Comparison of ENCODE assay signal across 8 cellular contexts in the genomic region with DNA sequence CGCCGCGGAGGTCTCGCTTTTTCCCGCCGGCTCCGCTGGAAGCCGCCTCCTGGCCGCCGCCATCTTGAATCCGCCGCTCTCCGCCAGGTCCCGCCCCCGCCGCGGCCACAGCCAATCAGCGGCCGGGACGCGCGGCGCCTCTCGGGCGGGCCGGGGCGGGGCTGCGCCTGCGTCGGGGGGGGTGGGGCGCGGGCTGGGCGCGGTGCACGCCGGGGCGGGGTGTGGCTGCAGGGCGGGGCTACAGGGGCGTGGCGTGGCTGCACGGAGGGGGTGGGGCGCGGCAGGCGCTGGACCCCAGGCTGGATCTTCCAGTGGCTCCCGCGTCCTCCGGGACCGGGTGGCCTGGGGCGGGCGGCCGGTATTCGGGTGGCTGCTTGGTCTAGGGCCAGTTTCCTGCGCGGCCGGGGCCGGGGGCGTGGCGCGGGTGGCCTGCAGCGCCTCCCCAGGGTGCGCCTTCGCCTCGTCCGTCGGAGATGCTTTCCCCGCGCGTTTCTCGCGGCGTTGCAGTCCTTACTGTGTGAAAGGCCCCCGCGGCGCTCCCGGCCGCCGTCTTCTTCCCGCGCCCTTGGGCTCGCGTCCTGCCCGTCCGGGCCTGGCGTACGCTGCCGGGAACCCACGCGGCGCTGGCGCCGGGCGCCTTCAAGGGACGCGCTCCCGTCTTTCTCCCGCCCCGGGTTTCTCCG. TPM values are rescaled to one million over a fixed set of nuclear protein-coding genes. Genes with fewer than 3 reads are reported as not detected.
A peak's percentile ranks its signal among the peaks of the same experiment; 100 is the strongest.
DNase-seq lines count a peak whose midpoint lies in the region; ATAC-seq and TF ChIP-seq lines count a peak whose summit lies in the region.

No MANE protein-coding gene starts in this region.

- H3K27me3 Mint-ChIP-seq in T-cell, result no peaks in the 10 kb centered on the region

- H3K4me3 ChIP-seq in GM12875 (ENCODE audit: low read depth, low read length) (peak overlapping the region; percentile 100), psoas muscle (peak overlapping the region; percentile 77)

- H3K4me3 Mint-ChIP-seq in T-cell, result peak overlapping the region; percentile 92 to 95 (median 93)

- peak overlapping the region in 1 of 2 donors; percentile 98 for H3K27ac Mint-ChIP-seq in T-cell

- ATAC-seq in HG02642 (IDR thresholded peaks at IDR 0.05; ENCODE audit: poor library complexity, unreplicated experiment) (peak; percentile 70), T-cell (replicated peaks in 1 of 4) (peak; percentile 81 to 84 (median 82)), left ventricle myocardium superior (peak; percentile 90), psoas muscle (peak; percentile 86 to 92 (median 88))

- peak; percentile 81 for DNase-seq in NCI-H1105 (lab: John Stamatoyannopoulos, UW)
- peak; percentile 68 to 89 (median 81) for DNase-seq in T-cell
- DNase-seq in amniotic epithelial cell (ENCODE audit: low read depth), result peak; percentile 58
- peak; percentile 93 for DNase-seq in left ventricle myocardium superior
- DNase-seq in psoas muscle, result peak; percentile 86 to 94
- peak; percentile 90 for DNase-seq in ureter (ENCODE audit: low spot score)

- peaks cover 0 to 30% of the 10 kb centered on the region in 2 donors for H3K36me3 ChIP-seq in psoas muscle (ENCODE audit: insufficient read depth in 1 of 2, low read depth in 1 of 2)

- 0 to 1% (median 0%) methylated on average over 36 to 97 of the region's 98 CpGs for WGBS in psoas muscle, 3 donors

- peaks cover 24% of the 10 kb centered on the region for H3K4me1 ChIP-seq in psoas muscle

- POLR2A ChIA-PET in T-cell (lab: Charles Lee), result no interaction called here

- H3K9me3 Mint-ChIP-seq in T-cell, result no peaks in the 10 kb centered on the region

- peaks cover 28 to 38% (median 38%) of the 10 kb centered on the region in 3 donors for H3K4me1 Mint-ChIP-seq in T-cell

- CTCF ChIA-PET in T-cell (lab: Charles Lee), result interaction anchor here in 1 of 2 donors (0.6 kb wide), 1 partner anchor 147 kb away, joined by 4 read pairs; no protein-coding TSS in a partner anchor

- H3K27ac ChIP-seq in psoas muscle, result peak overlapping the region; percentile 94

- H3K9me3 ChIP-seq in psoas muscle, result no peaks in the 10 kb centered on the region

- TF ChIP-seq CTCF in GM12875 (IDR thresholded peaks at IDR 0.05; ENCODE audit: borderline replicate concordance, insufficient read depth, low read depth, low read length), result 0 out of 2 replicates have a peak, but pooled peaks have one; percentile 11
- peak; percentile 11 for TF ChIP-seq CTCF in psoas muscle (IDR thresholded peaks at IDR 0.05)

- H3K36me3 Mint-ChIP-seq in T-cell, result peaks cover 6% of the 10 kb centered on the region

- intact Hi-C loops in left ventricle myocardium superior (cut with micrococcal nuclease) (no loop called here), psoas muscle (cut with DNase I) (loop anchor here in 1 of 2 donors (1.0 to 10.0 kb wide), 2 partner anchors 37 to 140 kb away; a partner anchor contains a TSS)

- H3K27me3 ChIP-seq in psoas muscle (ENCODE audit: insufficient read depth in 3 of 3, low read length in 2 of 3), result no peaks in the 10 kb centered on the region

RNA-seq across cellular contexts. Expression of a gene that starts 0.6 kb away (rescaled TPM):
- 10 to 100 TPM; 52.8 to 65.0 (median 58.6) TPM for total RNA-seq in T-cell
- 36.4 TPM for total RNA-seq in left ventricle myocardium superior
- total RNA-seq in psoas muscle, result 100 to 1,000 TPM in 3 of 4 donors, 10 to 100 TPM in 1; 99.4 to 642 (median 295) TPM
- 100 to 1,000 TPM; 118 to 294 (median 248) TPM for polyA plus RNA-seq in psoas muscle
- total RNA-seq in ureter, result 28.5 TPM

RNA-seq across cellular contexts. Expression of a gene that starts 0.9 kb away (rescaled TPM):
- total RNA-seq in T-cell (1 to 10 TPM; 3.9 to 9.2 (median 8.3) TPM), left ventricle myocardium superior (1.2 TPM), psoas muscle (1 to 10 TPM in 3 of 4 donors, under 1 TPM in 1; 0.49 to 3.0 (median 1.1) TPM), ureter (2.2 TPM)
- 1 to 10 TPM in 1 of 3 donors, under 1 TPM in 2; 0.38 to 2.3 (median 0.47) TPM for polyA plus RNA-seq in psoas muscle

RNA-seq across cellular contexts. Expression of a gene that starts 38.4 kb away (rescaled TPM):
- total RNA-seq in T-cell (10 to 100 TPM; 10.0 to 21.2 (median 19.3) TPM), left ventricle myocardium superior (18.3 TPM), psoas muscle (10 to 100 TPM in 1 of 4 donors, 1 to 10 TPM in 3; 4.7 to 11.0 (median 7.1) TPM), ureter (22.8 TPM)
- 10 to 100 TPM; 12.2 to 18.2 (median 14.8) TPM for polyA plus RNA-seq in psoas muscle

RNA-seq across cellular contexts. Expression of a gene that starts 39.1 kb away (rescaled TPM):
- total RNA-seq in T-cell, result 100 to 1,000 TPM; 126 to 180 (median 166) TPM
- 62.9 TPM for total RNA-seq in left ventricle myocardium superior
- 100 to 1,000 TPM in 1 of 4 donors, 10 to 100 TPM in 3; 70.4 to 102 (median 89.7) TPM for total RNA-seq in psoas muscle
- 100 to 1,000 TPM in 1 of 3 donors, 10 to 100 TPM in 2; 44.0 to 104 (median 49.6) TPM for polyA plus RNA-seq in psoas muscle
- total RNA-seq in ureter, result 97.6 TPM

Comparison
In these comparisons a context has a peak if more than half of its experiments do, and no peak if none do; other contexts are left out.
1. Peak in every context shown above with its lines: DNase-seq, ATAC-seq, H3K4me3 ChIP-seq and H3K27ac ChIP-seq.